In genomic region chr1:7346600-7347570, GRCh38 we compare ENCODE assay signal across 1 cellular context.
TF ChIP-seq lines count a peak whose summit lies in the region.

No MANE protein-coding gene starts in this region.

TF ChIP-seq in IMR-90, 13 proteins besides CTCF, POLR2A, EP300 and RAD21 (continued from another document):
- TF ChIP-seq CHD1 (IDR thresholded peaks at IDR 0.05; ENCODE audit: low read depth, low read length), result no peak
- no peak for TF ChIP-seq MAZ (IDR thresholded peaks at IDR 0.05; ENCODE audit: borderline replicate concordance, low read depth, low read length)
- TF ChIP-seq MAFK (IDR thresholded peaks at IDR 0.05; ENCODE audit: low read depth, low read length), result no peak
- no peak for TF ChIP-seq RCOR1 (IDR thresholded peaks at IDR 0.05; ENCODE audit: insufficient replicate concordance, low read length)
- TF ChIP-seq CEBPB (IDR thresholded peaks at IDR 0.05; ENCODE audit: low read depth, low read length), result no peak
